ENCODE assay signal across 27 cellular contexts in the genomic region with DNA sequence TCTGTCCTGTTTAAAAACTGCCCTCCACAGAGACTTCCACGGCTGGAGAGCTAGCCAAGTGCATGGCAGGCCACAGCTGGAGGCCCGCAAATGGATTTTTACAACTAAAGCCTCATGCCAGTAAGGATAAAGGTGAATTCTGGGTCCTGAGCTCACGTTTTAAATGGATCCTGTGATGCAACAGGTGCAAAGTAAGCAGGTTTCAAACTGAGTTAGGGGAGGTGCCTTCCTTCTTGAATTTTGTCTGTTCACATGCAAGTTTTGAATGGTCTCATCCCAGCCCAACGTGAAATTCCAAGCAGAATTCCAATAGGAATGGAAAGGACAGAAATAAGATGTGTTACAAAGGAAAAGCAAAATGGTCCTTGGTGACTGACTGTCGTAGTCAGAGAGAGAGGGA. TPM values are rescaled to one million over a fixed set of nuclear protein-coding genes. Genes with fewer than 3 reads are reported as not detected.
"Had no signal": no experiment of that assay in that cellular context is flagged by ENCODE, and none has a peak within 500 bp of the region (broad histone marks: within the 10 kb centered on the region; RNA-seq: fewer than 3 reads in every experiment).

No MANE protein-coding gene starts in this region.

- H3K27me3 Mint-ChIP-seq: IgD-negative memory B cell had no signal

- H3K4me1 ChIP-seq: SJSA1 had no signal

- FAIRE-seq: K562, RCC 7860 had no signal

- H3K4me1 Mint-ChIP-seq: IgD-negative memory B cell had no signal

- H3K27me3 ChIP-seq: SJSA1 had no signal

- H3K27ac Mint-ChIP-seq: IgD-negative memory B cell had no signal

- ATAC-seq: K562 had no signal

- H3K4me2 ChIP-seq: KMS-11 had no signal

- H3K4me3 ChIP-seq: K562, SJSA1, SK-N-MC had no signal

- H3K9me3 ChIP-seq: SJSA1 had no signal

- H3K9ac ChIP-seq: KMS-11 had no signal

- H3K27ac ChIP-seq: KMS-11, SJSA1, SK-N-MC had no signal

- H3K9me3 Mint-ChIP-seq: IgD-negative memory B cell had no signal

- DNase-seq: Kasumi-1, MM.1S, MV-4-11, NCI-H1048, NCI-H1105, NCI-H1417, NCI-H146, NCI-H1694 treated with DMSO at 0.1 percent for 48 hours, NCI-H1930, NCI-H2081, NCI-H2107, NCI-H2227 treated with DMSO at 0.1 percent for 48 hours, NCI-H524, NCI-H526 treated with DMSO at 0.1 percent for 48 hours, NCI-H748 treated with DMSO at 0.1 percent for 48 hours, Right ventricle myocardium superior, RPMI8226, SIG-M5 had no signal

- H3K36me3 ChIP-seq: SJSA1 had no signal

RNA-seq across cellular contexts. Expression of a gene that starts 36.2 kb away (rescaled TPM):
- total RNA-seq: HT1080, K562, M059J, NCI-H460, Right ventricle myocardium superior, SJSA1 had no signal
- polyA plus RNA-seq: IgD-negative memory B cell, K562 had no signal
